In the genomic region with DNA sequence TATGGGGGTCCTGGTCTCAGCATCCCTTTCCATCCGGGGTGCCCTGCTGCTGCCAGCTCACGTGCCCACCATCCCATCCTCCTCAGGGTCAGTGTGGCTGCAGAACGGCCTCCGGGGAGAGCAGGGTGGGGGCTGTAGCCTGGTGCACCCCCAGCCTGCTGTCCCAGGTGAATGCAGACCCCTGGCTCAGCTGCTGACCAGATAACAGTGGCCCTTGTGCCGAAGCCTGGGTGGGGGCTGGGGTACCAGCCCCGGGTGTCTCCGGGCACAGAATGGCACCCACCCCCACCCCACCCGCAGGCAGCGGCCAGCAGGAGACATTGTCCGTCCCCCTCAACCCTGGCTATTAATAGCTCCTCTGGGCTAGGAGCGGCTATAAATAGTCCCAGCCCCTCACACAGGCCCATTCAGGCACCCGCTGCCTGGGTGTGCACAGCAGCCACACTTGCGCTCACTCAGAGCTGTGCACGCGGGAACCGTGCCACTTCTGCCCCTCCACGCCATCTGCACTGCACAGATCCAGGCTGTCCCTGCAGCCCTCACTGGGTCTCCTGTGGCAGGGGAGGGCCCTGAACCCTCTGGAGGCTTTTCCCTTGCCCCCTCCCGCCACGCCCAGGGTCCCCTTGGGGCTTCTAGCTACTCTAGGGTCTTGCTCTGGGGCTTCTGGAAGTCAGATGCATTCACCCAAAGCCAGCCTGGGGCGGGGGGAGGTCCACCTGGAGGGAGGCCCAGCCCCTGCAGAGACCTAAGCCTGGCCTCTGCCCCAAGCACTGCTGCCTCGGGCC, we compare ENCODE assay signal across 1 cellular context.
TF ChIP-seq lines count a peak whose summit lies in the region.

No MANE protein-coding gene starts in this region.

TF ChIP-seq in H1, 55 proteins besides CTCF, POLR2A, EP300 and RAD21:
- TF ChIP-seq SP4 (IDR thresholded peaks at IDR 0.05; ENCODE audit: low read length) (no peak), ZNF274 (IDR thresholded peaks at IDR 0.05; ENCODE audit: borderline replicate concordance, extremely low read depth, low read length) (no peak), CHD2 (IDR thresholded peaks at IDR 0.05; ENCODE audit: low read length) (no peak), RBBP5 (IDR thresholded peaks at IDR 0.05; ENCODE audit: borderline replicate concordance, low read depth, low read length) (no peak), FOSL1 (IDR thresholded peaks at IDR 0.05; ENCODE audit: insufficient read depth, low read depth, low read length) (no peak), SRF (IDR thresholded peaks at IDR 0.05; ENCODE audit: low read depth, low read length) (no peak), NRF1 (IDR thresholded peaks at IDR 0.05; ENCODE audit: low read depth, low read length) (no peak), KDM1A (IDR thresholded peaks at IDR 0.05; ENCODE audit: borderline replicate concordance, low read length) (no peak), TEAD4 (IDR thresholded peaks at IDR 0.05; ENCODE audit: low read depth, low read length) (no peak), CTBP2 (IDR thresholded peaks at IDR 0.05; ENCODE audit: borderline replicate concordance, insufficient read depth, insufficient read length, low read length) (no peak), SP2 (IDR thresholded peaks at IDR 0.05; ENCODE audit: low read length) (no peak), CBX5 (IDR thresholded peaks at IDR 0.05; ENCODE audit: low read depth, low read length) (no peak), TCF12 (IDR thresholded peaks at IDR 0.05; ENCODE audit: low read depth, low read length) (no peak)
- TF ChIP-seq, protein P1, sequence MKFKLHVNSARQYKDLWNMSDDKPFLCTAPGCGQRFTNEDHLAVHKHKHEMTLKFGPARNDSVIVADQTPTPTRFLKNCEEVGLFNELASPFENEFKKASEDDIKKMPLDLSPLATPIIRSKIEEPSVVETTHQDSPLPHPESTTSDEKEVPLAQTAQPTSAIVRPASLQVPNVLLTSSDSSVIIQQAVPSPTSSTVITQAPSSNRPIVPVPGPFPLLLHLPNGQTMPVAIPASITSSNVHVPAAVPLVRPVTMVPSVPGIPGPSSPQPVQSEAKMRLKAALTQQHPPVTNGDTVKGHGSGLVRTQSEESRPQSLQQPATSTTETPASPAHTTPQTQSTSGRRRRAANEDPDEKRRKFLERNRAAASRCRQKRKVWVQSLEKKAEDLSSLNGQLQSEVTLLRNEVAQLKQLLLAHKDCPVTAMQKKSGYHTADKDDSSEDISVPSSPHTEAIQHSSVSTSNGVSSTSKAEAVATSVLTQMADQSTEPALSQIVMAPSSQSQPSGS (IDR thresholded peaks at IDR 0.05; ENCODE audit: low read length) = no peak
